ENCODE assay signal across 1 cellular context in the genomic region with DNA sequence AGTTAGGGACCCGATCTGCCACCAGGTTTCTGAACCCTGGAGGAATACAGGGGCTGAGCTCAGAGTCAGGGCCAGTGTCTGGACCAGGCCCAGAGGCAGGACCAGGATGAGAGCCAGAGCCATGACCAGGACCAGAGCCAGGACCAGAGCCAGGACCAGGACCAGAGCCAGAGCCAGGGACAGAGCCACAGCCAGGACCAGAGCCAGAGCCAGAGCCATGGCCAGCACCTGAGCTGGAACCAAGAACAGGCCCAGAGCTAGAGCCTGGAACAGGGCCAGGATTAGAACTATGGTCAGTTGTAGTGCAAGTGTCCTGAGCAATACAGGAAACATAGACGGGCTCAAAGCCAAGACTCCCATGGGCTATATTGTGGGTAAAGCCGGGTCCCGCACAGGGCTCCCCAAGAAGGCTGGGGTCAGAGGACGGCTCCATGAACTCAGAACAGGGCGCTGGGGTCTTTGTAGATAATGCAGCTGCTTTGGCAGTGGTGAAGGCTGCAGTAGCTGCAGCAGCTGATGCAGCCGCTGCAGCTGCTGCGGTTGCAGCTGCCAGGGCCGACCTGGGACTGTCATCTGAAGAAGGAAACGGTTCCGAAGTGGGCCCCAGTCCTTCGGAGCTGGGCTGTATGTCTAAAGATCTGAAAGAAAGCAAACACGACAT.
TF ChIP-seq lines count a peak whose summit lies in the region.

No MANE protein-coding gene starts in this region.

TF ChIP-seq in WTC11, 78 proteins besides CTCF, POLR2A, EP300 and RAD21 (continued from another document):
- TF ChIP-seq, protein P1, sequence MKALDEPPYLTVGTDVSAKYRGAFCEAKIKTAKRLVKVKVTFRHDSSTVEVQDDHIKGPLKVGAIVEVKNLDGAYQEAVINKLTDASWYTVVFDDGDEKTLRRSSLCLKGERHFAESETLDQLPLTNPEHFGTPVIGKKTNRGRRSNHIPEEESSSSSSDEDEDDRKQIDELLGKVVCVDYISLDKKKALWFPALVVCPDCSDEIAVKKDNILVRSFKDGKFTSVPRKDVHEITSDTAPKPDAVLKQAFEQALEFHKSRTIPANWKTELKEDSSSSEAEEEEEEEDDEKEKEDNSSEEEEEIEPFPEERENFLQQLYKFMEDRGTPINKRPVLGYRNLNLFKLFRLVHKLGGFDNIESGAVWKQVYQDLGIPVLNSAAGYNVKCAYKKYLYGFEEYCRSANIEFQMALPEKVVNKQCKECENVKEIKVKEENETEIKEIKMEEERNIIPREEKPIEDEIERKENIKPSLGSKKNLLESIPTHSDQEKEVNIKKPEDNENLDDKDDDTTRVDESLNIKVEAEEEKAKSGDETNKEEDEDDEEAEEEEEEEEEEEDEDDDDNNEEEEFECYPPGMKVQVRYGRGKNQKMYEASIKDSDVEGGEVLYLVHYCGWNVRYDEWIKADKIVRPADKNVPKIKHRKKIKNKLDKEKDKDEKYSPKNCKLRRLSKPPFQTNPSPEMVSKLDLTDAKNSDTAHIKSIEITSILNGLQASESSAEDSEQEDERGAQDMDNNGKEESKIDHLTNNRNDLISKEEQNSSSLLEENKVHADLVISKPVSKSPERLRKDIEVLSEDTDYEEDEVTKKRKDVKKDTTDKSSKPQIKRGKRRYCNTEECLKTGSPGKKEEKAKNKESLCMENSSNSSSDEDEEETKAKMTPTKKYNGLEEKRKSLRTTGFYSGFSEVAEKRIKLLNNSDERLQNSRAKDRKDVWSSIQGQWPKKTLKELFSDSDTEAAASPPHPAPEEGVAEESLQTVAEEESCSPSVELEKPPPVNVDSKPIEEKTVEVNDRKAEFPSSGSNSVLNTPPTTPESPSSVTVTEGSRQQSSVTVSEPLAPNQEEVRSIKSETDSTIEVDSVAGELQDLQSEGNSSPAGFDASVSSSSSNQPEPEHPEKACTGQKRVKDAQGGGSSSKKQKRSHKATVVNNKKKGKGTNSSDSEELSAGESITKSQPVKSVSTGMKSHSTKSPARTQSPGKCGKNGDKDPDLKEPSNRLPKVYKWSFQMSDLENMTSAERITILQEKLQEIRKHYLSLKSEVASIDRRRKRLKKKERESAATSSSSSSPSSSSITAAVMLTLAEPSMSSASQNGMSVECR (CRISPR knock-in tag; IDR thresholded peaks at IDR 0.05; ENCODE audit: borderline replicate concordance) = no peak
- no peak for TF ChIP-seq CDX4 (CRISPR knock-in tag; IDR thresholded peaks at IDR 0.05; ENCODE audit: borderline replicate concordance)
- TF ChIP-seq ZBTB21 (CRISPR knock-in tag; IDR thresholded peaks at IDR 0.05; ENCODE audit: borderline replicate concordance) = no peak
- no peak for TF ChIP-seq AFF4 (CRISPR knock-in tag; IDR thresholded peaks at IDR 0.05; ENCODE audit: borderline replicate concordance)
- TF ChIP-seq GABPB1 (CRISPR knock-in tag; IDR thresholded peaks at IDR 0.05) = no peak
- no peak for TF ChIP-seq ZNF532 (CRISPR knock-in tag; IDR thresholded peaks at IDR 0.05; ENCODE audit: borderline replicate concordance)
- no peak for TF ChIP-seq MYBL2 (CRISPR knock-in tag; IDR thresholded peaks at IDR 0.05)
- TF ChIP-seq GTF2I (CRISPR knock-in tag; conservative IDR thresholded peaks at IDR 0.05) = no peak
- TF ChIP-seq ZSCAN18 (CRISPR knock-in tag; IDR thresholded peaks at IDR 0.05) = no peak
- no peak for TF ChIP-seq SP1 (CRISPR knock-in tag; conservative IDR thresholded peaks at IDR 0.05)
- TF ChIP-seq NFATC4 (CRISPR knock-in tag; IDR thresholded peaks at IDR 0.05) = no peak
- no peak for TF ChIP-seq IRF2 (CRISPR knock-in tag; IDR thresholded peaks at IDR 0.05; ENCODE audit: borderline replicate concordance, low read depth)
- no peak for TF ChIP-seq SMAD3 (CRISPR knock-in tag; IDR thresholded peaks at IDR 0.05; ENCODE audit: borderline replicate concordance)
- TF ChIP-seq NR1H2 (CRISPR knock-in tag; IDR thresholded peaks at IDR 0.05) = no peak
